Comparison of ENCODE assay signal across 1 cellular context in the genomic region with DNA sequence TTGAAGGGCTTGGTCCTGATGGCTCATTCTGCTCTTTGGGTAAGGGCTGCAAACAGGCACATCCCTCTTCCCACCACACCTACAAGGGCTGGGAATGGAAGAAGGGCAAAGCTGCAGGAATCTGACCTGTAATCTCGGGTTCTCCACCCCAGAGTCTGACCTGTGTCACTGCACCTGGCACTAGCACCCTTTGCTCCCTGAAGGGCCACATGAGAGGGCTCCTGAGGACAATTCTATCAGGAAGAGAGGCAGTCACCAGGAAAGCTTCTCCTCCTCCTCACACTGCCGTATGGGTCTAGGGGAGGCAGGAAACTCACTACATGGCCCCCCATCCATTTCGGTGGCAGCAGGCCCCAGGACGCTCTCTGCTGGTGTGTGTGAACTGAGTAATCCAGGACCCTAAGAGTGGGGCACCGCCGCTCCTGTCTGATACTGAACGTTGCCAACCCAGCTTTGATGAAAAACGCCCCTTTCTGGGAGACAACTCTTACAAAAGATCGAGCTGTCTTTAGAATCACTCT.
TF ChIP-seq lines count a peak whose summit lies in the region.

No MANE protein-coding gene starts in this region.

TF ChIP-seq in GM23338, 12 proteins besides CTCF, POLR2A, EP300 and RAD21 (continued from another document):
- TF ChIP-seq EZH2phosphoT487 (IDR thresholded peaks at IDR 0.05; ENCODE audit: unreplicated experiment): no peak
- TF ChIP-seq ZNF114 (CRISPR knock-in tag; IDR thresholded peaks at IDR 0.05): no peak
